Comparison of ENCODE assay signal across 2 cellular contexts in genomic region chr6:53361549-53362031, GRCh38.
TF ChIP-seq lines count a peak whose summit lies in the region.

No MANE protein-coding gene starts in this region.

TF ChIP-seq in HepG2, 621 proteins besides CTCF, POLR2A, EP300 and RAD21:
- TF ChIP-seq GATAD2A (CRISPR knock-in tag; IDR thresholded peaks at IDR 0.05) (no peak), POGZ (CRISPR knock-in tag; IDR thresholded peaks at IDR 0.05) (0 out of 2 replicates have a peak, but pooled peaks have one; percentile 23)
TF ChIP-seq in HepG2: peak in this region for 1.

TF ChIP-seq in endothelial cell of umbilical vein, 7 proteins besides CTCF, POLR2A, EP300 and RAD21:
- TF ChIP-seq EZH2 (IDR thresholded peaks at IDR 0.05; ENCODE audit: borderline replicate concordance, low read depth, low read length, severe bottlenecking) (no peak), POLR2AphosphoS5 (IDR thresholded peaks at IDR 0.05; ENCODE audit: insufficient read depth, low read depth, low read length) (no peak), FOS (IDR thresholded peaks at IDR 0.05; ENCODE audit: borderline replicate concordance, insufficient read depth, low read length) (peak; percentile 26), JUN (IDR thresholded peaks at IDR 0.05; ENCODE audit: borderline replicate concordance, insufficient read depth, insufficient read length, low read depth) (peak; percentile 23), MAX (IDR thresholded peaks at IDR 0.05; ENCODE audit: insufficient read depth, insufficient read length) (no peak), MYC (IDR thresholded peaks at IDR 0.05; ENCODE audit: low read depth, low read length) (no peak), GATA2 (IDR thresholded peaks at IDR 0.05; ENCODE audit: insufficient read depth, insufficient read length, low read depth, low read length) (no peak)
